8 cellular contexts compared by ENCODE assay signal in genomic region chr6:44000164-44000842, GRCh38.
DNase-seq lines count a peak whose midpoint lies in the region; ATAC-seq and TF ChIP-seq lines count a peak whose summit lies in the region.

No MANE protein-coding gene starts in this region.

- peak; percentile 32 for ATAC-seq in activated CD8-positive, alpha-beta T cell treated with anti-CD3 and anti-CD28 coated beads, Interleukin-2, amount 10 ng/mL, durations not matched to agents 7 days and 5 days
- no peak for ATAC-seq in HG03045 (IDR thresholded peaks at IDR 0.05; ENCODE audit: unreplicated experiment)

- peaks cover 11% of the 10 kb centered on the region for H3K27me3 Mint-ChIP-seq in activated naive CD4-positive, alpha-beta T cell treated with anti-CD3 and anti-CD28 coated beads, Interleukin-2, amount 50 U/mL, for 24 hours
- peaks cover 18% of the 10 kb centered on the region for H3K27me3 Mint-ChIP-seq in activated CD8-positive, alpha-beta T cell treated with anti-CD3 and anti-CD28 coated beads, Interleukin-2, amount 10 ng/mL, durations not matched to agents 7 days and 5 days (ENCODE audit: low read depth)
- peaks cover 25% of the 10 kb centered on the region for H3K27me3 Mint-ChIP-seq in nephron (ENCODE audit: low read depth)

- no peak overlapping the region for H3K4me3 Mint-ChIP-seq in activated naive CD4-positive, alpha-beta T cell treated with anti-CD3 and anti-CD28 coated beads, Interleukin-2, amount 50 U/mL, for 24 hours
- H3K4me3 Mint-ChIP-seq in activated CD8-positive, alpha-beta T cell treated with anti-CD3 and anti-CD28 coated beads, Interleukin-2, amount 10 ng/mL, durations not matched to agents 7 days and 5 days = peak overlapping the region; percentile 61
- peak overlapping the region in 1 of 3 experiments; percentile 41 for H3K4me3 Mint-ChIP-seq in nephron

- H3K36me3 Mint-ChIP-seq in activated naive CD4-positive, alpha-beta T cell treated with anti-CD3 and anti-CD28 coated beads, Interleukin-2, amount 50 U/mL, for 24 hours = no peaks in the 10 kb centered on the region
- no peaks in the 10 kb centered on the region for H3K36me3 Mint-ChIP-seq in activated CD8-positive, alpha-beta T cell treated with anti-CD3 and anti-CD28 coated beads, Interleukin-2, amount 10 ng/mL, durations not matched to agents 7 days and 5 days (ENCODE audit: low read depth)
- no peaks in the 10 kb centered on the region for H3K36me3 Mint-ChIP-seq in nephron (ENCODE audit: low read depth)

- CTCF ChIA-PET in activated CD8-positive, alpha-beta T cell treated with anti-CD3 and anti-CD28 coated beads, Interleukin-2, amount 10 ng/mL, durations not matched to agents 7 days and 5 days (lab: Charles Lee) = interaction anchor here (0.8 to 1.4 kb wide), 8 partner anchors 12 to 231 kb away, joined by 3 to 5 read pairs (median 3); partner anchors contain the start of gene VEGFA

- no peak for TF ChIP-seq CTCF in nephron (IDR thresholded peaks at IDR 0.05; ENCODE audit: unreplicated experiment in 3 of 3)

- H3K9me3 Mint-ChIP-seq in activated naive CD4-positive, alpha-beta T cell treated with anti-CD3 and anti-CD28 coated beads, Interleukin-2, amount 50 U/mL, for 24 hours = no peaks in the 10 kb centered on the region
- H3K9me3 Mint-ChIP-seq in activated CD8-positive, alpha-beta T cell treated with anti-CD3 and anti-CD28 coated beads, Interleukin-2, amount 10 ng/mL, durations not matched to agents 7 days and 5 days (ENCODE audit: insufficient read depth) = no peaks in the 10 kb centered on the region
- no peaks in the 10 kb centered on the region for H3K9me3 Mint-ChIP-seq in nephron

- POLR2A ChIA-PET in activated CD8-positive, alpha-beta T cell treated with anti-CD3 and anti-CD28 coated beads, Interleukin-2, amount 10 ng/mL, durations not matched to agents 7 days and 5 days (lab: Charles Lee) = interaction anchor here (1.0 kb wide), 1 partner anchor 167 kb away, joined by 3 read pairs; no protein-coding TSS in a partner anchor

- peak overlapping the region; percentile 12 for H3K27ac Mint-ChIP-seq in activated naive CD4-positive, alpha-beta T cell treated with anti-CD3 and anti-CD28 coated beads, Interleukin-2, amount 50 U/mL, for 24 hours
- peak overlapping the region; percentile 84 for H3K27ac Mint-ChIP-seq in activated CD8-positive, alpha-beta T cell treated with anti-CD3 and anti-CD28 coated beads, Interleukin-2, amount 10 ng/mL, durations not matched to agents 7 days and 5 days
- peak overlapping the region in 2 of 3 experiments; percentile 19 to 60 for H3K27ac Mint-ChIP-seq in nephron

- peaks cover 3% of the 10 kb centered on the region for H3K4me1 Mint-ChIP-seq in activated naive CD4-positive, alpha-beta T cell treated with anti-CD3 and anti-CD28 coated beads, Interleukin-2, amount 50 U/mL, for 24 hours
- H3K4me1 Mint-ChIP-seq in activated CD8-positive, alpha-beta T cell treated with anti-CD3 and anti-CD28 coated beads, Interleukin-2, amount 10 ng/mL, durations not matched to agents 7 days and 5 days (ENCODE audit: low read depth) = peaks cover 28% of the 10 kb centered on the region
- peaks cover 53% of the 10 kb centered on the region for H3K4me1 Mint-ChIP-seq in nephron

- no peak for DNase-seq in activated naive CD4-positive, alpha-beta T cell treated with Interleukin-2 at 50 U/mL for 16 hours
- DNase-seq in MV-4-11 (lab: John Stamatoyannopoulos, UW) = peak; percentile 66
- DNase-seq in activated CD8-positive, alpha-beta T cell treated with anti-CD3 and anti-CD28 coated beads, Interleukin-2, amount 10 ng/mL, durations not matched to agents 7 days and 5 days = peak; percentile 62
- no peak for DNase-seq in OCI-M2 (lab: John Stamatoyannopoulos, UW; ENCODE audit: unreplicated experiment)
- no peak for DNase-seq in effector CD4-positive, alpha-beta T cell

Comparison
In these comparisons a context has a peak if more than half of its experiments do, and no peak if none do; other contexts are left out.
1. H3K27ac Mint-ChIP-seq: peak in every context shown above with its lines; median percentile 84 in activated CD8-positive, alpha-beta T cell treated with anti-CD3 and anti-CD28 coated beads, Interleukin-2, amount 10 ng/mL, durations not matched to agents 7 days and 5 days; 40 in nephron; 12 in activated naive CD4-positive, alpha-beta T cell treated with anti-CD3 and anti-CD28 coated beads, Interleukin-2, amount 50 U/mL, for 24 hours.
2. DNase-seq: peak in MV-4-11 (single experiment) and activated CD8-positive, alpha-beta T cell treated with anti-CD3 and anti-CD28 coated beads, Interleukin-2, amount 10 ng/mL, durations not matched to agents 7 days and 5 days (single experiment); none in activated naive CD4-positive, alpha-beta T cell treated with Interleukin-2 at 50 U/mL for 16 hours (single experiment), OCI-M2 (single experiment) and effector CD4-positive, alpha-beta T cell (single experiment).